ENCODE assay signal across 8 cellular contexts in the genomic region with DNA sequence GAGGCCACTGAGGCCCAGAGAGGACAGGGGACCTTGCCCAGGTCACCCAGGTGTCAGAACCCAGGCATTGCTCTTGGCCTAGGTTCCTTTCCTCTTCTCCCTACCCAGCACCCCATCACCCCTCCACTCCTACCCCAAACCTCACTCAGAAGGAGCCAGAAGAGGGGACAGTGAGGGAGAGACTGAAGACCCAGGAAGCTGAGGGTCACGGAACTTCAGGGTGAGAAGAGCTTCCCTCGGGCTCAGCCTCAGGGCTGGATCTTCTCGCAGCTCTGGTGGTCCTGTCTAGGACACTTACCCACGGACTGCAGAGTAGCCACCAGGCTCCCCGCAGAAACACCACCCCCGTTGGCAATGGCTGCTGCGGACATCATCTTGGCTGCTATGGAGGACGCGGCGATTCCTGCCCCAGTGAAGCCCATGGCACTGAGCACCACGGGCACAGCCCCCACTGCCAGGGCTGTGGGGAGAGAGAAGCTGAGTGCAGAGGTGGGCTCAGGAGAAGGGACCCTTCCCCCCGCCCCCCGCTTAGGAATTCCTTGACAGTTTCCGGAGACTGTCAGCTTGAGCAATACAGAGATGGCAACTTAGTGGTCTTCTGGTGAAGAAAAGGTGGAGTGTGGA. TPM values are rescaled to one million over a fixed set of nuclear protein-coding genes. Genes with fewer than 3 reads are reported as not detected.
DNase-seq lines count a peak whose midpoint lies in the region; ATAC-seq lines count a peak whose summit lies in the region.

No MANE protein-coding gene starts in this region.

- H3K27ac ChIP-seq in substantia nigra (ENCODE audit: low read depth, low read length, poor library complexity, severe bottlenecking), result peak overlapping the region; percentile 93

- peak; percentile 37 for DNase-seq in activated CD8-positive, alpha-beta memory T cell treated with anti-CD3 and anti-CD28 coated beads, Interleukin-2, amount 10 ng/mL, durations not matched to agents 7 days and 5 days
- DNase-seq in activated CD8-positive, alpha-beta memory T cell treated with anti-CD3 and anti-CD28 coated beads, Interleukin-2, amount 50 U/mL, for 4 hours, result no peak
- DNase-seq in activated CD8-positive, alpha-beta T cell treated with anti-CD3 and anti-CD28 coated beads, Interleukin-2, amount 10 ng/mL, durations not matched to agents 7 days and 5 days, result no peak
- DNase-seq in substantia nigra (lab: John Stamatoyannopoulos, UW), result no peak
- DNase-seq in DMS 273 treated with DMSO at 0.1 percent for 48 hours (lab: John Stamatoyannopoulos, UW), result no peak

- peak overlapping the region; percentile 67 for H3K4me3 ChIP-seq in iPS-15b (ENCODE audit: low read depth, low read length)

- peaks cover 23% of the 10 kb centered on the region for H3K4me1 Mint-ChIP-seq in activated CD8-positive, alpha-beta memory T cell treated with anti-CD3 and anti-CD28 coated beads, Interleukin-2, amount 10 ng/mL, durations not matched to agents 7 days and 5 days
- H3K4me1 Mint-ChIP-seq in activated CD8-positive, alpha-beta T cell treated with anti-CD3 and anti-CD28 coated beads, Interleukin-2, amount 10 ng/mL, durations not matched to agents 7 days and 5 days (ENCODE audit: low read depth), result peaks cover 17% of the 10 kb centered on the region

- peak overlapping the region; percentile 84 for H3K27ac Mint-ChIP-seq in activated CD8-positive, alpha-beta memory T cell treated with anti-CD3 and anti-CD28 coated beads, Interleukin-2, amount 10 ng/mL, durations not matched to agents 7 days and 5 days
- H3K27ac Mint-ChIP-seq in activated CD8-positive, alpha-beta T cell treated with anti-CD3 and anti-CD28 coated beads, Interleukin-2, amount 10 ng/mL, durations not matched to agents 7 days and 5 days, result peak overlapping the region; percentile 88

- H3K27me3 ChIP-seq in iPS-15b (ENCODE audit: control insufficient read depth, insufficient read depth, low read length), result peaks cover 3% of the 10 kb centered on the region

- ATAC-seq in activated CD8-positive, alpha-beta memory T cell treated with anti-CD3 and anti-CD28 coated beads, Interleukin-2, amount 10 ng/mL, durations not matched to agents 7 days and 5 days, result no peak
- ATAC-seq in activated CD8-positive, alpha-beta T cell treated with anti-CD3 and anti-CD28 coated beads, Interleukin-2, amount 10 ng/mL, durations not matched to agents 7 days and 5 days, result no peak
- no peak for ATAC-seq in HG02759 (IDR thresholded peaks at IDR 0.05; ENCODE audit: unreplicated experiment)
- ATAC-seq in GM21786 (IDR thresholded peaks at IDR 0.05; ENCODE audit: unreplicated experiment), result no peak

- CTCF ChIA-PET in activated CD8-positive, alpha-beta memory T cell treated with anti-CD3 and anti-CD28 coated beads, Interleukin-2, amount 10 ng/mL, durations not matched to agents 7 days and 5 days (lab: Charles Lee), result interaction anchor here (1.1 to 6.3 kb wide), 10 partner anchors 9 to 358 kb away, joined by 3 to 90 read pairs (median 12); no protein-coding TSS in a partner anchor
- CTCF ChIA-PET in activated CD8-positive, alpha-beta T cell treated with anti-CD3 and anti-CD28 coated beads, Interleukin-2, amount 10 ng/mL, durations not matched to agents 7 days and 5 days (lab: Charles Lee), result interaction anchor here (0.8 to 5.5 kb wide), 9 partner anchors 8 to 189 kb away, joined by 3 to 79 read pairs (median 12); no protein-coding TSS in a partner anchor

- H3K4me3 Mint-ChIP-seq in activated CD8-positive, alpha-beta memory T cell treated with anti-CD3 and anti-CD28 coated beads, Interleukin-2, amount 10 ng/mL, durations not matched to agents 7 days and 5 days, result peak overlapping the region; percentile 82
- H3K4me3 Mint-ChIP-seq in activated CD8-positive, alpha-beta T cell treated with anti-CD3 and anti-CD28 coated beads, Interleukin-2, amount 10 ng/mL, durations not matched to agents 7 days and 5 days, result peak overlapping the region; percentile 78

- POLR2A ChIA-PET in activated CD8-positive, alpha-beta T cell treated with anti-CD3 and anti-CD28 coated beads, Interleukin-2, amount 10 ng/mL, durations not matched to agents 7 days and 5 days (lab: Charles Lee), result interaction anchor here (0.6 to 1.2 kb wide), 4 partner anchors 33 to 61 kb away, joined by 3 to 8 read pairs (median 4); partner anchors contain the start of genes DDX24 and IFI27L1

- no peaks in the 10 kb centered on the region for H3K4me1 ChIP-seq in iPS-15b (ENCODE audit: control insufficient read depth, insufficient read depth, low read length)

- no peaks in the 10 kb centered on the region for H3K9me3 ChIP-seq in iPS-15b (ENCODE audit: control insufficient read depth, insufficient read depth, low read length)

- peaks cover 15% of the 10 kb centered on the region for H3K27me3 Mint-ChIP-seq in activated CD8-positive, alpha-beta memory T cell treated with anti-CD3 and anti-CD28 coated beads, Interleukin-2, amount 10 ng/mL, durations not matched to agents 7 days and 5 days
- peaks cover 7% of the 10 kb centered on the region for H3K27me3 Mint-ChIP-seq in activated CD8-positive, alpha-beta T cell treated with anti-CD3 and anti-CD28 coated beads, Interleukin-2, amount 10 ng/mL, durations not matched to agents 7 days and 5 days (ENCODE audit: low read depth)

- no peaks in the 10 kb centered on the region for H3K9me3 Mint-ChIP-seq in activated CD8-positive, alpha-beta memory T cell treated with anti-CD3 and anti-CD28 coated beads, Interleukin-2, amount 10 ng/mL, durations not matched to agents 7 days and 5 days (ENCODE audit: low read depth)
- H3K9me3 Mint-ChIP-seq in activated CD8-positive, alpha-beta T cell treated with anti-CD3 and anti-CD28 coated beads, Interleukin-2, amount 10 ng/mL, durations not matched to agents 7 days and 5 days (ENCODE audit: insufficient read depth), result no peaks in the 10 kb centered on the region

- H3K36me3 Mint-ChIP-seq in activated CD8-positive, alpha-beta memory T cell treated with anti-CD3 and anti-CD28 coated beads, Interleukin-2, amount 10 ng/mL, durations not matched to agents 7 days and 5 days, result peaks cover 8% of the 10 kb centered on the region
- peaks cover 6% of the 10 kb centered on the region for H3K36me3 Mint-ChIP-seq in activated CD8-positive, alpha-beta T cell treated with anti-CD3 and anti-CD28 coated beads, Interleukin-2, amount 10 ng/mL, durations not matched to agents 7 days and 5 days (ENCODE audit: low read depth)

- no peak overlapping the region for H3K9ac ChIP-seq in iPS-15b (ENCODE audit: low read depth, low read length)

- H3K36me3 ChIP-seq in iPS-15b (ENCODE audit: control insufficient read depth, insufficient read depth, low read length), result no peaks in the 10 kb centered on the region

RNA-seq across cellular contexts. Expression of gene IFI27L2, which starts 1.1 kb away (rescaled TPM):
- total RNA-seq in activated CD8-positive, alpha-beta memory T cell treated with anti-CD3 and anti-CD28 coated beads, Interleukin-2, amount 10 ng/mL, durations not matched to agents 7 days and 5 days, result 100 to 1,000 TPM in 1 of 2 experiments, 10 to 100 TPM in 1; 95.5 to 112 TPM
- 10 to 100 TPM; 65.2 to 74.6 TPM for total RNA-seq in activated CD8-positive, alpha-beta T cell treated with anti-CD3 and anti-CD28 coated beads, Interleukin-2, amount 10 ng/mL, durations not matched to agents 7 days and 5 days

RNA-seq across cellular contexts. Expression of gene IFI27, which starts 17.8 kb away (rescaled TPM):
- total RNA-seq in activated CD8-positive, alpha-beta memory T cell treated with anti-CD3 and anti-CD28 coated beads, Interleukin-2, amount 10 ng/mL, durations not matched to agents 7 days and 5 days, result 100 to 1,000 TPM in 1 of 2 experiments, 10 to 100 TPM in 1; 81.5 to 325 TPM
- 100 to 1,000 TPM; 116 to 129 TPM for total RNA-seq in activated CD8-positive, alpha-beta T cell treated with anti-CD3 and anti-CD28 coated beads, Interleukin-2, amount 10 ng/mL, durations not matched to agents 7 days and 5 days

RNA-seq across cellular contexts. Expression of gene PPP4R4, which starts 45.8 kb away (rescaled TPM):
- total RNA-seq in activated CD8-positive, alpha-beta memory T cell treated with anti-CD3 and anti-CD28 coated beads, Interleukin-2, amount 10 ng/mL, durations not matched to agents 7 days and 5 days, result under 1 TPM; 0.64 to 0.68 TPM
- total RNA-seq in activated CD8-positive, alpha-beta T cell treated with anti-CD3 and anti-CD28 coated beads, Interleukin-2, amount 10 ng/mL, durations not matched to agents 7 days and 5 days, result under 1 TPM; 0.16 to 0.26 TPM

RNA-seq across cellular contexts. Expression of gene IFI27L1, which starts 47.2 kb away (rescaled TPM):
- 10 to 100 TPM; 42.8 to 55.4 TPM for total RNA-seq in activated CD8-positive, alpha-beta memory T cell treated with anti-CD3 and anti-CD28 coated beads, Interleukin-2, amount 10 ng/mL, durations not matched to agents 7 days and 5 days
- 10 to 100 TPM; 34.7 to 41.3 TPM for total RNA-seq in activated CD8-positive, alpha-beta T cell treated with anti-CD3 and anti-CD28 coated beads, Interleukin-2, amount 10 ng/mL, durations not matched to agents 7 days and 5 days

RNA-seq across cellular contexts. Expression of gene DDX24, which starts 47.3 kb away (rescaled TPM):
- 100 to 1,000 TPM; 211 to 244 TPM for total RNA-seq in activated CD8-positive, alpha-beta memory T cell treated with anti-CD3 and anti-CD28 coated beads, Interleukin-2, amount 10 ng/mL, durations not matched to agents 7 days and 5 days
- 100 to 1,000 TPM; 172 to 184 TPM for total RNA-seq in activated CD8-positive, alpha-beta T cell treated with anti-CD3 and anti-CD28 coated beads, Interleukin-2, amount 10 ng/mL, durations not matched to agents 7 days and 5 days
